19 cellular contexts compared by ENCODE assay signal in genomic region chr11:46253258-46254134, GRCh38. TPM values are rescaled to one million over a fixed set of nuclear protein-coding genes. Genes with fewer than 3 reads are reported as not detected.
DNase-seq lines count a peak whose midpoint lies in the region; ATAC-seq and TF ChIP-seq lines count a peak whose summit lies in the region.
"Had no signal": no experiment of that assay in that cellular context is flagged by ENCODE, and none has a peak within 500 bp of the region (broad histone marks: within the 10 kb centered on the region; RNA-seq: fewer than 3 reads in every experiment).

No MANE protein-coding gene starts in this region.

- H3K36me3 Mint-ChIP-seq in osteocyte (ENCODE audit: unreplicated experiment), result no peaks in the 10 kb centered on the region

- no peak overlapping the region for H3K4me3 ChIP-seq in fibroblast of mammary gland (ENCODE audit: control insufficient read depth, low read depth, low read length)
- H3K4me3 ChIP-seq: adrenal gland, lower lobe of right lung had no signal

- TF ChIP-seq CTCF in fibroblast of mammary gland (conservative IDR thresholded peaks at IDR 0.05; ENCODE audit: control insufficient read depth, insufficient read depth, low read depth, low read length), result no peak
- TF ChIP-seq CTCF in osteocyte (IDR thresholded peaks at IDR 0.05), result no peak

- no peak for ATAC-seq in stimulated activated naive CD8-positive, alpha-beta T cell treated with anti-CD3 and anti-CD28 coated beads, Interleukin-15, amount 100 ng/mL, for 72 hours
- no peak for ATAC-seq in stimulated activated naive CD8-positive, alpha-beta T cell treated with anti-CD3 and anti-CD28 coated beads, Interleukin-15, Interleukin-2, amounts not matched to agents 100 U/mL and 50 U/mL, for 24 hours
- ATAC-seq: PC-3 had no signal

- DNase-seq in stimulated activated naive CD8-positive, alpha-beta T cell treated with anti-CD3 and anti-CD28 coated beads, Interleukin-15, amount 100 ng/mL, for 72 hours, result no peak
- DNase-seq in stimulated activated naive CD8-positive, alpha-beta T cell treated with anti-CD3 and anti-CD28 coated beads, Interleukin-15, Interleukin-2, amounts not matched to agents 100 U/mL and 50 U/mL, for 24 hours, result no peak
- DNase-seq in fibroblast of mammary gland (ENCODE audit: low read depth) (peak; percentile 96), osteocyte (ENCODE audit: extremely low spot score, unreplicated experiment) (no peak), NCI-H446 (lab: John Stamatoyannopoulos, UW) (no peak), NK-92 (lab: John Stamatoyannopoulos, UW; ENCODE audit: unreplicated experiment) (no peak), LoVo (ENCODE audit: low spot score) (no peak), SKM-1 (lab: John Stamatoyannopoulos, UW; ENCODE audit: unreplicated experiment) (no peak)
- DNase-seq: activated CD4-positive, alpha-beta T cell treated with anti-CD3 and anti-CD28 coated beads for 48 hours; adrenal gland; EL; KBM-7; lower lobe of right lung; NCI-H1694 treated with DMSO at 0.1 percent for 48 hours; NCI-H2227 treated with DMSO at 0.1 percent for 48 hours; PC-3; posterior cingulate gyrus; SHP77 had no signal

- peaks cover 11% of the 10 kb centered on the region for H3K4me1 Mint-ChIP-seq in stimulated activated naive CD8-positive, alpha-beta T cell treated with anti-CD3 and anti-CD28 coated beads, Interleukin-15, amount 100 ng/mL, for 72 hours
- H3K4me1 Mint-ChIP-seq in osteocyte (ENCODE audit: unreplicated experiment), result peaks cover 35% of the 10 kb centered on the region

- no peak overlapping the region for H3K4me3 Mint-ChIP-seq in stimulated activated naive CD8-positive, alpha-beta T cell treated with anti-CD3 and anti-CD28 coated beads, Interleukin-15, amount 100 ng/mL, for 72 hours
- H3K4me3 Mint-ChIP-seq in osteocyte (ENCODE audit: unreplicated experiment), result no peak overlapping the region
- H3K4me3 Mint-ChIP-seq: dendritic cell treated with granulocyte-macrophage colony-stimulating factor and Interleukin-4, amounts not matched to agents 40 ng/mL and 50 ng/mL, for 4 days had no signal

- no peaks in the 10 kb centered on the region for H3K9me3 Mint-ChIP-seq in stimulated activated naive CD8-positive, alpha-beta T cell treated with anti-CD3 and anti-CD28 coated beads, Interleukin-15, amount 100 ng/mL, for 72 hours
- H3K9me3 Mint-ChIP-seq in osteocyte (ENCODE audit: unreplicated experiment), result no peaks in the 10 kb centered on the region
- H3K9me3 Mint-ChIP-seq: dendritic cell treated with granulocyte-macrophage colony-stimulating factor and Interleukin-4, amounts not matched to agents 40 ng/mL and 50 ng/mL, for 4 days had no signal

- H3K27ac Mint-ChIP-seq in stimulated activated naive CD8-positive, alpha-beta T cell treated with anti-CD3 and anti-CD28 coated beads, Interleukin-15, amount 100 ng/mL, for 72 hours, result peak overlapping the region; percentile 84 to 95
- peak overlapping the region; percentile 56 for H3K27ac Mint-ChIP-seq in osteocyte (ENCODE audit: unreplicated experiment)
- H3K27ac Mint-ChIP-seq: dendritic cell treated with granulocyte-macrophage colony-stimulating factor and Interleukin-4, amounts not matched to agents 40 ng/mL and 50 ng/mL, for 4 days had no signal

- H3K27me3 Mint-ChIP-seq in stimulated activated naive CD8-positive, alpha-beta T cell treated with anti-CD3 and anti-CD28 coated beads, Interleukin-15, amount 100 ng/mL, for 72 hours, result no peaks in the 10 kb centered on the region
- H3K27me3 Mint-ChIP-seq in osteocyte (ENCODE audit: unreplicated experiment), result no peaks in the 10 kb centered on the region

RNA-seq across cellular contexts. Expression of gene CREB3L1, which starts 24.0 kb away (rescaled TPM):
- total RNA-seq in osteocyte, result 77.0 and 78.6 TPM in 2 replicates
